10 cellular contexts compared by ENCODE assay signal in the genomic region with DNA sequence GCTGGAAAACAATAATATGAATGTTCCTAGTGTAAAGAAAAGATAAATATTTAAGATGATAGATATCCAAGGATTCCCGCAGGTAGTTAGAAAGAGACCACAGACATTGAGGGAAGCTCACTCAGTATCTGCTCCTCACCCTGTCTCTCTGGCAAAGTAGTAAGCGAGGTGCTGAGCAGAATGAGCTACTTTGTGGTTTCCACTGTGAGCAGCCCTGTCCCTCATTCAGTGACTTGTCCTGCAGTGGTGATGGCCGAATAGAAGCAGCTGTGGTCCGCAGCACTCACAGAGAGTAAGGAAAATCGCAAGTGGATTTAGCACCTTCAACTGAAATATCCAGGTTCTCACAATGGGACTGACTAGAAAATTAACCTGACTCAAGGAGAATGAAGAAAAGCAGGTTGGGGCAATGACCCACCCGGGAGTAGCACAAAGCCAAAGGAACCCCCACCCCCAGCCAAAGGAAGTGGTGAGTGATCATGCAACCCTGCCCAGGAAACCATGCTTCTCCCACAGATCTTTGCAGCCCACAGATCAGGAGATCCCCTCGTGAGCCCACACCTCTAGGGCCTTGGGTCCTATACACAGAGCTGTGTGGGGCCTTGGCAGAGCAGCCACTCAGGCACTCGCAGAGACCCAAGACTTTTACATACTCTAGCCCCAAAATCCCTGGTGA. TPM values are rescaled to one million over a fixed set of nuclear protein-coding genes. Genes with fewer than 3 reads are reported as not detected.
DNase-seq lines count a peak whose midpoint lies in the region; ATAC-seq, FAIRE-seq and TF ChIP-seq lines count a peak whose summit lies in the region.
"Had no signal": no experiment of that assay in that cellular context is flagged by ENCODE, and none has a peak within 500 bp of the region (broad histone marks: within the 10 kb centered on the region; RNA-seq: fewer than 3 reads in every experiment).

No MANE protein-coding gene starts in this region.

- H3K79me2 ChIP-seq in neural progenitor cell (ENCODE audit: low read depth), result no peaks in the 10 kb centered on the region

- DNase-seq in GM18507 (ENCODE audit: extremely low spot score, insufficient read length, low read depth) (no peak), amygdala (lab: John Stamatoyannopoulos, UW) (no peak), NCI-H1092 (lab: John Stamatoyannopoulos, UW) (no peak), neural progenitor cell (ENCODE audit: low spot score) (no peak)
- DNase-seq in activated CD8-positive, alpha-beta memory T cell treated with anti-CD3 and anti-CD28 coated beads, Interleukin-2, amount 10 ng/mL, durations not matched to agents 7 days and 5 days, result peak; percentile 86
- DNase-seq in stimulated activated CD4-positive, alpha-beta T cell treated with anti-CD3 and anti-CD28 coated beads, Interleukin-12 subunit alpha, Interleukin-12 subunit beta, amount 100 ng/mL, for 48 hours (ENCODE audit: low read depth in 2 of 3, low spot score in 1 of 3), result peak in 2 of 3 donors; percentile 17 to 22

- no peaks in the 10 kb centered on the region for H3K27me3 ChIP-seq in neural progenitor cell

- peaks cover 21% of the 10 kb centered on the region for H3K36me3 Mint-ChIP-seq in activated CD8-positive, alpha-beta memory T cell treated with anti-CD3 and anti-CD28 coated beads, Interleukin-2, amount 10 ng/mL, durations not matched to agents 7 days and 5 days
- no peaks in the 10 kb centered on the region for H3K36me3 Mint-ChIP-seq in neural progenitor cell

- peaks cover 1% of the 10 kb centered on the region for H3K9me3 Mint-ChIP-seq in activated CD8-positive, alpha-beta memory T cell treated with anti-CD3 and anti-CD28 coated beads, Interleukin-2, amount 10 ng/mL, durations not matched to agents 7 days and 5 days (ENCODE audit: low read depth)
- no peaks in the 10 kb centered on the region for H3K9me3 Mint-ChIP-seq in neural progenitor cell
- H3K9me3 Mint-ChIP-seq: dendritic cell treated with granulocyte-macrophage colony-stimulating factor and Interleukin-4, amounts not matched to agents 40 ng/mL and 50 ng/mL, for 4 days had no signal

- ATAC-seq in HG03045 (IDR thresholded peaks at IDR 0.05; ENCODE audit: unreplicated experiment), result peak; percentile 75
- ATAC-seq in activated CD8-positive, alpha-beta memory T cell treated with anti-CD3 and anti-CD28 coated beads, Interleukin-2, amount 10 ng/mL, durations not matched to agents 7 days and 5 days, result peak; percentile 86
- no peak for ATAC-seq in HG03342 (IDR thresholded peaks at IDR 0.05; ENCODE audit: unreplicated experiment)

- H3F3A ChIP-seq in neural progenitor cell (ENCODE audit: low read depth), result no peaks in the 10 kb centered on the region

- FAIRE-seq in GM18507 (lab: Jason Lieb, UNC), result peak; percentile 59
- FAIRE-seq: keratinocyte had no signal

- no peaks in the 10 kb centered on the region for H3K36me3 ChIP-seq in neural progenitor cell

- no peak overlapping the region for H2AFZ ChIP-seq in neural progenitor cell (replicated peaks)

- no peaks in the 10 kb centered on the region for H3K9me3 ChIP-seq in neural progenitor cell (ENCODE audit: low read depth)

- no peak overlapping the region for H3K4me2 ChIP-seq in neural progenitor cell

- H3K27ac ChIP-seq in neural progenitor cell, result no peak overlapping the region

- H3K27ac Mint-ChIP-seq in activated CD8-positive, alpha-beta memory T cell treated with anti-CD3 and anti-CD28 coated beads, Interleukin-2, amount 10 ng/mL, durations not matched to agents 7 days and 5 days, result peak overlapping the region; percentile 83
- H3K27ac Mint-ChIP-seq in neural progenitor cell, result no peak overlapping the region
- H3K27ac Mint-ChIP-seq: dendritic cell treated with granulocyte-macrophage colony-stimulating factor and Interleukin-4, amounts not matched to agents 40 ng/mL and 50 ng/mL, for 4 days had no signal

- no peaks in the 10 kb centered on the region for H4K20me1 ChIP-seq in neural progenitor cell (ENCODE audit: low read depth)

- H3K4me3 ChIP-seq in neural progenitor cell, result no peak overlapping the region

- CTCF ChIA-PET in activated CD8-positive, alpha-beta memory T cell treated with anti-CD3 and anti-CD28 coated beads, Interleukin-2, amount 10 ng/mL, durations not matched to agents 7 days and 5 days (lab: Charles Lee), result interaction anchor here (1.0 to 7.3 kb wide), 8 partner anchors 10 to 73 kb away, joined by 3 to 32 read pairs (median 4); no protein-coding TSS in a partner anchor

- H3K4me1 ChIP-seq in neural progenitor cell, result no peaks in the 10 kb centered on the region

- TF ChIP-seq CTCF in neural progenitor cell (IDR thresholded peaks at IDR 0.05), result no peak

- H3K9ac ChIP-seq in neural progenitor cell, result no peak overlapping the region

- H3K4me3 Mint-ChIP-seq in activated CD8-positive, alpha-beta memory T cell treated with anti-CD3 and anti-CD28 coated beads, Interleukin-2, amount 10 ng/mL, durations not matched to agents 7 days and 5 days, result peak overlapping the region; percentile 60
- no peak overlapping the region for H3K4me3 Mint-ChIP-seq in neural progenitor cell
- H3K4me3 Mint-ChIP-seq: dendritic cell treated with granulocyte-macrophage colony-stimulating factor and Interleukin-4, amounts not matched to agents 40 ng/mL and 50 ng/mL, for 4 days had no signal

- peaks cover 57% of the 10 kb centered on the region for H3K4me1 Mint-ChIP-seq in activated CD8-positive, alpha-beta memory T cell treated with anti-CD3 and anti-CD28 coated beads, Interleukin-2, amount 10 ng/mL, durations not matched to agents 7 days and 5 days
- no peaks in the 10 kb centered on the region for H3K4me1 Mint-ChIP-seq in neural progenitor cell

- peaks cover 8% of the 10 kb centered on the region for H3K27me3 Mint-ChIP-seq in activated CD8-positive, alpha-beta memory T cell treated with anti-CD3 and anti-CD28 coated beads, Interleukin-2, amount 10 ng/mL, durations not matched to agents 7 days and 5 days
- H3K27me3 Mint-ChIP-seq in neural progenitor cell (ENCODE audit: insufficient read depth, low read depth), result no peaks in the 10 kb centered on the region
- H3K27me3 Mint-ChIP-seq: dendritic cell treated with granulocyte-macrophage colony-stimulating factor and Interleukin-4, amounts not matched to agents 40 ng/mL and 50 ng/mL, for 4 days had no signal

RNA-seq across cellular contexts. Expression of a gene that starts 21.8 kb away (rescaled TPM):
- total RNA-seq in activated CD8-positive, alpha-beta memory T cell treated with anti-CD3 and anti-CD28 coated beads, Interleukin-2, amount 10 ng/mL, durations not matched to agents 7 days and 5 days, result 10 to 100 TPM; 36.2 to 55.9 TPM
- 19.3 and 26.6 TPM in 2 replicates for total RNA-seq in neural progenitor cell (ENCODE audit: low replicate concordance)

RNA-seq across cellular contexts. Expression of a gene that starts 31.9 kb away (rescaled TPM):
- total RNA-seq in activated CD8-positive, alpha-beta memory T cell treated with anti-CD3 and anti-CD28 coated beads, Interleukin-2, amount 10 ng/mL, durations not matched to agents 7 days and 5 days, result 10 to 100 TPM in 1 of 2 experiments, 1 to 10 TPM in 1; 3.7 to 47.6 TPM
- not detected in 2 replicates for total RNA-seq in neural progenitor cell (ENCODE audit: low replicate concordance)

RNA-seq across cellular contexts. Expression of a gene that starts 45.1 kb away (rescaled TPM):
- 1,000 to 10,000 TPM; 1,232 to 1,591 TPM for total RNA-seq in activated CD8-positive, alpha-beta memory T cell treated with anti-CD3 and anti-CD28 coated beads, Interleukin-2, amount 10 ng/mL, durations not matched to agents 7 days and 5 days
- 2,504 and 2,714 TPM in 2 replicates for total RNA-seq in neural progenitor cell (ENCODE audit: low replicate concordance)

Comparison
In these comparisons a context has a peak if more than half of its experiments do, and no peak if none do; other contexts are left out.
1. DNase-seq: peak in activated CD8-positive, alpha-beta memory T cell treated with anti-CD3 and anti-CD28 coated beads, Interleukin-2, amount 10 ng/mL, durations not matched to agents 7 days and 5 days (single experiment) and stimulated activated CD4-positive, alpha-beta T cell treated with anti-CD3 and anti-CD28 coated beads, Interleukin-12 subunit alpha, Interleukin-12 subunit beta, amount 100 ng/mL, for 48 hours (2 of 3); none in GM18507 (single experiment), amygdala (0 of 56), NCI-H1092 (single experiment) and neural progenitor cell (single experiment).